8 cellular contexts compared by ENCODE assay signal in the genomic region with DNA sequence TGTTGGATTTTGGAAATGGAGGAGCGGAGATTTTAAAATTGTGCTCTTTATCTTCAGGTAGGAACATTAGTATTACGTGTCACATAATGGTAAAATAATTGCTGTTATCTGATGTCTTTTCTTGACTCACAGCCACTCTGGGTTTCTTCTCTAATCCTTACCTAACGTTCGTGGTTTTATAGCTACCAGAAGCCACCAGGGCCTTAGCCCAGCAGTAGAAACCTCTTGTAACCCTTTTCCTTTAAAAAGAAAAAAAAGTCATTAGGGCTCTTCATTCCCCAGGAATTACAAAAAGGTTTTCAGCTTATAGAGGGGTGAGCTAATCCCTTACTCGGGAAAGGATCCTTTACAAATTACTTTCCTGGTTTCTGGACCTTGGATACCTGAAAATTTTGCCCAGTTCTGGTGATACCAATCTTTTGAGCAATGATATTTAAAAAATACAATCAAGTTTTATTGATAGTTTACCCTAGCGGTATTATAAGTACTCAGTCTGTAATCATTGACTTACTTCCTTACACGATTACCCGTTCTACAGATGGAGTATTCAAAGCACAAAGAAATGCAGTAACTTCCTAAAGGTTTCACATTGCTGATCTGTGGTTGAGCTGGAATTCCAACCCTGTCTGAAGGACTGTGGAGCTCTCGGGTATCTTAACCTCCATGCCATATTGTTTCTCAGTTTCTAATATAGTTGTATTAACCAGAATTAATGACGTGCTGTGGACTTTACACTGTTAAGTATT. TPM values are rescaled to one million over a fixed set of nuclear protein-coding genes. Genes with fewer than 3 reads are reported as not detected.
DNase-seq lines count a peak whose midpoint lies in the region; ATAC-seq and TF ChIP-seq lines count a peak whose summit lies in the region.

No MANE protein-coding gene starts in this region.

- H3K4me3 ChIP-seq in LNCaP clone FGC (ENCODE audit: low read depth, low read length) (peak overlapping the region; percentile 73), mesodermal cell (ENCODE audit: extremely low read depth, insufficient read depth, low read length, poor library complexity, severe bottlenecking) (peak overlapping the region; percentile 96), vagina (peak overlapping the region; percentile 82 to 87)

- H3K36me3 ChIP-seq in mesodermal cell (ENCODE audit: control insufficient read depth, insufficient read depth, low read length) (peaks cover 30% of the 10 kb centered on the region), vagina (peaks cover 0 to 15% of the 10 kb centered on the region in 2 donors)

- no peak for TF ChIP-seq POLR2A in vagina (IDR thresholded peaks at IDR 0.05)

- H3K27ac ChIP-seq in mesodermal cell (ENCODE audit: low read depth, low read length, severe bottlenecking) (peak overlapping the region; percentile 100), vagina (peak overlapping the region; percentile 99)

- no peaks in the 10 kb centered on the region for H3K27me3 Mint-ChIP-seq in central memory CD8-positive, alpha-beta T cell

- intact Hi-C loops in vagina (cut with DNase I): no loop called here

- H3K9me3 Mint-ChIP-seq in central memory CD8-positive, alpha-beta T cell: no peaks in the 10 kb centered on the region

- DNase-seq in COLO829 (ENCODE audit: low spot score) (peak; percentile 32), LNCaP clone FGC (ENCODE audit: low read depth) (no peak), vagina (ENCODE audit: extremely low spot score in 2 of 2) (no peak), NCI-H748 (lab: John Stamatoyannopoulos, UW; ENCODE audit: unreplicated experiment) (no peak)
- no peak for DNase-seq in central memory CD8-positive, alpha-beta T cell (ENCODE audit: low spot score in 2 of 2)

- H3K4me1 ChIP-seq in mesodermal cell (ENCODE audit: control insufficient read depth, insufficient read depth, low read length, poor library complexity, severe bottlenecking) (peaks cover 18% of the 10 kb centered on the region), vagina (peaks cover 15% of the 10 kb centered on the region)

- peaks cover 45% of the 10 kb centered on the region for H3K36me3 Mint-ChIP-seq in central memory CD8-positive, alpha-beta T cell (ENCODE audit: insufficient read depth)

- no peak for ATAC-seq in central memory CD8-positive, alpha-beta T cell (replicated peaks; ENCODE audit: extremely low read depth, poor library complexity, severe bottlenecking)
- ATAC-seq in GM18519 (IDR thresholded peaks at IDR 0.05; ENCODE audit: low FRiP score, unreplicated experiment) (no peak), HG03039 (IDR thresholded peaks at IDR 0.05; ENCODE audit: unreplicated experiment) (no peak)

- H3K9me3 ChIP-seq in mesodermal cell (ENCODE audit: control insufficient read depth, low read length) (no peaks in the 10 kb centered on the region), vagina (no peaks in the 10 kb centered on the region)

- peak overlapping the region; percentile 89 for H3K4me3 Mint-ChIP-seq in central memory CD8-positive, alpha-beta T cell

- H3K27ac Mint-ChIP-seq in central memory CD8-positive, alpha-beta T cell (ENCODE audit: low read depth): peak overlapping the region; percentile 98

- TF ChIP-seq CTCF in LNCaP clone FGC (IDR thresholded peaks at IDR 0.05; ENCODE audit: control insufficient read depth, extremely low read depth, insufficient read depth) (no peak), vagina (IDR thresholded peaks at IDR 0.05) (no peak)

- WGBS in mesodermal cell (ENCODE audit: insufficient coverage in 2 of 2), 2 experiments: 24 to 29% methylated on average over 1 to 2 of the region's 10 CpGs

- peaks cover 33% of the 10 kb centered on the region for H3K4me1 Mint-ChIP-seq in central memory CD8-positive, alpha-beta T cell

- H3K27me3 ChIP-seq in vagina: no peaks in the 10 kb centered on the region

RNA-seq across cellular contexts. Expression of a gene that starts 1.6 kb away (rescaled TPM):
- 121 TPM for polyA plus RNA-seq in mesodermal cell (2013, experiment 1 of 2)
- polyA plus RNA-seq in mesodermal cell (2013, experiment 2 of 2): 107 TPM
- total RNA-seq in vagina: 90.6 TPM

RNA-seq across cellular contexts. Expression of a gene that starts 35.5 kb away (rescaled TPM):
- polyA plus RNA-seq in mesodermal cell (2013, experiment 1 of 2): 0.37 TPM
- polyA plus RNA-seq in mesodermal cell (2013, experiment 2 of 2): 0.56 TPM
- total RNA-seq in vagina: not detected

RNA-seq across cellular contexts. Expression of a gene that starts 42.4 kb away (rescaled TPM):
- polyA plus RNA-seq in mesodermal cell (2013, experiment 1 of 2): 0.48 TPM
- 0.66 TPM for polyA plus RNA-seq in mesodermal cell (2013, experiment 2 of 2)
- not detected for total RNA-seq in vagina
